Comparison of ENCODE assay signal across 16 cellular contexts in the genomic region with DNA sequence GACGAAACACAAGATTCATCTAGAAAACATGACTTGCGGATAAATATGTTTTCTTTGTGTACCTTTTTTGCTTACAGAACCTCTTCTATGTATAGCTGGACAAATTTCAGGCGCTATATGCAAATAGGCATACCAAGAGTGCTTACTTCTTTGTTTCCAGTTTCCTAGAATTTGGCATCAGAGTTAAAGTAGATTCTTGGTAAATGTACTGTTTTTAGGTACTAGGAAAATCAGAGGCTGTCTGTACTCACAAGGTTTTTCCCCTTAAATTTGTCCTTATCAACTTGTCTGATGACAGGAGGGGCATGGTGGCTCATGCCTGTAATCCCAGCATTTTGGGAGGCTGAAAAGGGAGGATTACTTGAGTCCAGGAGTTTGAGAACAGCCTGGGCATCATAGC.
A peak's percentile ranks its signal among the peaks of the same experiment; 100 is the strongest.
DNase-seq lines count a peak whose midpoint lies in the region; ATAC-seq and TF ChIP-seq lines count a peak whose summit lies in the region.
"Had no signal": no experiment of that assay in that cellular context is flagged by ENCODE, and none has a peak within 500 bp of the region (broad histone marks: within the 10 kb centered on the region; RNA-seq: fewer than 3 reads in every experiment).

No MANE protein-coding gene starts in this region.

- no peak overlapping the region for H3K27ac ChIP-seq in DOHH2 (ENCODE audit: low read depth, low read length)
- no peak overlapping the region for H3K27ac ChIP-seq in mesendoderm (ENCODE audit: low read depth, low read length)

- H3K4me1 ChIP-seq in DOHH2 (ENCODE audit: control insufficient read depth, low read length) (peaks cover 38% of the 10 kb centered on the region), mesendoderm (ENCODE audit: control insufficient read depth, low read depth, low read length) (peaks cover 4% of the 10 kb centered on the region)

- H3K79me1 ChIP-seq in mesendoderm (ENCODE audit: low read length), result no peaks in the 10 kb centered on the region

- H3K27ac Mint-ChIP-seq in activated CD8-positive, alpha-beta T cell treated with anti-CD3 and anti-CD28 coated beads for 36 hours, result peak overlapping the region; percentile 84
- H3K27ac Mint-ChIP-seq in progenitor cell of endocrine pancreas, result no peak overlapping the region
- H3K27ac Mint-ChIP-seq: activated naive CD4-positive, alpha-beta T cell treated with anti-CD3 and anti-CD28 coated beads, Interleukin-2, amount 50 U/mL, for 24 hours; endodermal cell had no signal

- H3K4me3 Mint-ChIP-seq in activated CD8-positive, alpha-beta T cell treated with anti-CD3 and anti-CD28 coated beads for 36 hours, result no peak overlapping the region
- no peak overlapping the region for H3K4me3 Mint-ChIP-seq in progenitor cell of endocrine pancreas (ENCODE audit: low read depth)
- H3K4me3 Mint-ChIP-seq: activated naive CD4-positive, alpha-beta T cell treated with anti-CD3 and anti-CD28 coated beads, Interleukin-2, amount 50 U/mL, for 24 hours; endodermal cell had no signal

- no peaks in the 10 kb centered on the region for H3K27me3 Mint-ChIP-seq in activated CD8-positive, alpha-beta T cell treated with anti-CD3 and anti-CD28 coated beads for 36 hours
- no peaks in the 10 kb centered on the region for H3K27me3 Mint-ChIP-seq in progenitor cell of endocrine pancreas
- H3K27me3 Mint-ChIP-seq: activated naive CD4-positive, alpha-beta T cell treated with anti-CD3 and anti-CD28 coated beads, Interleukin-2, amount 50 U/mL, for 24 hours had no signal

- H3K4me2 ChIP-seq in DOHH2 (ENCODE audit: low read length), result 0 out of 2 replicates have a peak overlapping the region, but pooled peaks have one; percentile 11
- H3K4me2 ChIP-seq in mesendoderm (ENCODE audit: low read length), result no peak overlapping the region

- H3K4ac ChIP-seq in mesendoderm (ENCODE audit: low read depth, low read length), result no peak overlapping the region

- H3K56ac ChIP-seq in mesendoderm (ENCODE audit: low read length), result no peak overlapping the region

- H3K36me3 ChIP-seq in DOHH2 (ENCODE audit: control insufficient read depth, low read length) (no peaks in the 10 kb centered on the region), mesendoderm (ENCODE audit: control insufficient read depth, insufficient read depth, low read length) (no peaks in the 10 kb centered on the region)

- TF ChIP-seq CTCF in DOHH2 (IDR thresholded peaks at IDR 0.05; ENCODE audit: low read depth, low read length, poor library complexity, severe bottlenecking) (no peak), progenitor cell of endocrine pancreas (IDR thresholded peaks at IDR 0.05; ENCODE audit: unreplicated experiment) (no peak)
- TF ChIP-seq CTCF in activated CD8-positive, alpha-beta T cell treated with anti-CD3 and anti-CD28 coated beads for 36 hours (IDR thresholded peaks at IDR 0.05), result no peak

- peaks cover 44% of the 10 kb centered on the region for H3K4me1 Mint-ChIP-seq in activated CD8-positive, alpha-beta T cell treated with anti-CD3 and anti-CD28 coated beads for 36 hours (ENCODE audit: low read depth)
- H3K4me1 Mint-ChIP-seq in progenitor cell of endocrine pancreas (ENCODE audit: low read depth), result peaks cover 1% of the 10 kb centered on the region

- no peaks in the 10 kb centered on the region for H3K9me2 ChIP-seq in DOHH2 (replicated peaks; ENCODE audit: control insufficient read depth, low read length)

- H3K27me3 ChIP-seq in DOHH2 (ENCODE audit: control insufficient read depth, low read length) (no peaks in the 10 kb centered on the region), mesendoderm (ENCODE audit: insufficient read depth, low read length, poor library complexity) (no peaks in the 10 kb centered on the region)

- no CpG with 5 or more reads among the region's 3 CpGs for WGBS in mesendoderm (ENCODE audit: extremely low coverage, insufficient coverage, low lambda C conversion rate)

- intact Hi-C loops in activated CD8-positive, alpha-beta T cell treated with anti-CD3 and anti-CD28 coated beads for 36 hours (cut with micrococcal nuclease), result loop anchor here (5.0 to 10.0 kb wide), 3 partner anchors 45 to 238 kb away; no protein-coding TSS in a partner anchor

- H2BK5ac ChIP-seq in mesendoderm (ENCODE audit: low read length), result no peak overlapping the region

- H3K9me3 ChIP-seq in DOHH2 (ENCODE audit: control insufficient read depth, insufficient read depth, low read length), result peaks cover 11% of the 10 kb centered on the region; the same call in 1 of the 2 replicates

- H3K9me3 Mint-ChIP-seq in activated CD8-positive, alpha-beta T cell treated with anti-CD3 and anti-CD28 coated beads for 36 hours, result peaks cover 10% of the 10 kb centered on the region
- H3K9me3 Mint-ChIP-seq in progenitor cell of endocrine pancreas (ENCODE audit: low read depth), result peaks cover 4% of the 10 kb centered on the region
- H3K9me3 Mint-ChIP-seq: activated naive CD4-positive, alpha-beta T cell treated with anti-CD3 and anti-CD28 coated beads, Interleukin-2, amount 50 U/mL, for 24 hours had no signal

- POLR2A ChIA-PET in activated CD8-positive, alpha-beta T cell treated with anti-CD3 and anti-CD28 coated beads for 36 hours (lab: Charles Lee), result interaction anchor here (0.7 to 1.4 kb wide), 6 partner anchors 26 to 1934 kb away, joined by 3 to 7 read pairs (median 4); no protein-coding TSS in a partner anchor

- H2AK5ac ChIP-seq in mesendoderm (ENCODE audit: low read length), result no peak overlapping the region

- CTCF ChIA-PET in activated CD8-positive, alpha-beta T cell treated with anti-CD3 and anti-CD28 coated beads for 36 hours (lab: Charles Lee), result interaction anchor here (0.7 to 1.5 kb wide), 6 partner anchors 16 to 154 kb away, joined by 3 to 9 read pairs (median 4); no protein-coding TSS in a partner anchor

- H2BK15ac ChIP-seq in mesendoderm (replicated peaks; ENCODE audit: low read depth), result peak overlapping the region; percentile 57

- H4K20me1 ChIP-seq in DOHH2 (ENCODE audit: control insufficient read depth, insufficient read depth, low read depth, low read length), result no peaks in the 10 kb centered on the region

- peak; percentile 63 for ATAC-seq in activated CD8-positive, alpha-beta T cell treated with anti-CD3 and anti-CD28 coated beads for 36 hours
- no peak for ATAC-seq in GM18858 (IDR thresholded peaks at IDR 0.05; ENCODE audit: unreplicated experiment)
- ATAC-seq: left lobe of liver had no signal

- H3K18ac ChIP-seq in mesendoderm (ENCODE audit: low read length), result no peak overlapping the region

- no peak overlapping the region for H3K9ac ChIP-seq in mesendoderm (ENCODE audit: low read length)

- H3K4me3 ChIP-seq in DOHH2 (ENCODE audit: low read length) (no peak overlapping the region), mesendoderm (ENCODE audit: low read length) (no peak overlapping the region)

- peak; percentile 53 for DNase-seq in CD1c-positive myeloid dendritic cell (ENCODE audit: extremely low spot score)
- DNase-seq in activated CD8-positive, alpha-beta T cell treated with anti-CD3 and anti-CD28 coated beads for 36 hours, result no peak
- DNase-seq in mesendoderm, result no peak
- DNase-seq in ureter (ENCODE audit: low spot score), result no peak
- DNase-seq in progenitor cell of endocrine pancreas (ENCODE audit: low spot score, unreplicated experiment), result no peak
- DNase-seq: AML-193; caudate nucleus; endodermal cell; NCI-H146; SHP77; small intestine; stimulated activated naive CD4-positive, alpha-beta T cell treated with Interleukin-2 at 50 U/mL for 16 hours had no signal

- H3K23ac ChIP-seq in mesendoderm (ENCODE audit: low read length), result no peak overlapping the region

- H3K79me2 ChIP-seq in DOHH2 (ENCODE audit: control insufficient read depth, low read length) (no peaks in the 10 kb centered on the region), mesendoderm (ENCODE audit: control insufficient read depth, insufficient read depth, low read length) (no peaks in the 10 kb centered on the region)

- no peak overlapping the region for H4K8ac ChIP-seq in mesendoderm (ENCODE audit: low read depth, low read length)

- no peaks in the 10 kb centered on the region for H3F3A ChIP-seq in DOHH2 (ENCODE audit: control insufficient read depth, insufficient read depth)

- H4K5ac ChIP-seq in mesendoderm (ENCODE audit: low read length), result no peak overlapping the region

- H3K36me3 Mint-ChIP-seq in activated CD8-positive, alpha-beta T cell treated with anti-CD3 and anti-CD28 coated beads for 36 hours (ENCODE audit: low read depth), result peaks cover 1% of the 10 kb centered on the region
- no peaks in the 10 kb centered on the region for H3K36me3 Mint-ChIP-seq in progenitor cell of endocrine pancreas (ENCODE audit: insufficient read depth)
- H3K36me3 Mint-ChIP-seq: activated naive CD4-positive, alpha-beta T cell treated with anti-CD3 and anti-CD28 coated beads, Interleukin-2, amount 50 U/mL, for 24 hours had no signal

- H2BK120ac ChIP-seq in mesendoderm (ENCODE audit: low read depth, low read length), result no peak overlapping the region
